ENCODE assay signal across 9 cellular contexts in genomic region chrX:74636749-74637314, GRCh38.
"Had no signal": no experiment of that assay in that cellular context is flagged by ENCODE, and none has a peak within 500 bp of the region (broad histone marks: within the 10 kb centered on the region; RNA-seq: fewer than 3 reads in every experiment).

No MANE protein-coding gene starts in this region.

- H3K4me3 ChIP-seq: GM23338, K562 had no signal

- H3K4me2 ChIP-seq: GM23338 had no signal

- FAIRE-seq: H1, H54, K562 had no signal

- DNase-seq: H9, HCEC 1CT, HFFc6, IMR-90 had no signal

- H3K27ac ChIP-seq: HL-60 had no signal

- H2AFZ ChIP-seq: GM23338 had no signal

- ATAC-seq: GM23338, K562 had no signal
